ENCODE assay signal across 28 cellular contexts in genomic region chr16:48062681-48063080, GRCh38.
"Had no signal": no experiment of that assay in that cellular context is flagged by ENCODE, and none has a peak within 500 bp of the region (broad histone marks: within the 10 kb centered on the region; RNA-seq: fewer than 3 reads in every experiment).

No MANE protein-coding gene starts in this region.

- DNase-seq: stimulated activated CD4-positive, alpha-beta T cell treated with anti-CD3 and anti-CD28 coated beads, Interleukin-2, amount 100 ng/mL, for 48 hours; stimulated activated CD4-positive, alpha-beta T cell treated with anti-CD3 and anti-CD28 coated beads, Interleukin-4, amount 100 ng/mL, for 1 hour; stimulated activated CD4-positive, alpha-beta T cell treated with anti-CD3 and anti-CD28 coated beads, Interleukin-4, amount 100 ng/mL, for 24 hours; stimulated activated CD4-positive, alpha-beta T cell treated with anti-CD3 and anti-CD28 coated beads, Interleukin-4, amount 100 ng/mL, for 4 hours; stimulated activated CD8-positive, alpha-beta memory T cell treated with anti-CD3 and anti-CD28 coated beads, Interleukin-4, amount 100 ng/mL, for 48 hours; stimulated activated naive B cell treated with anti-CD40 and anti-IgM and Interleukin-4, amounts not matched to agents 10 μg/mL and 1 μg/mL and 100 μg/mL, for 72 hours; stimulated activated naive CD4-positive, alpha-beta T cell; stimulated activated naive CD4-positive, alpha-beta T cell treated with Interleukin-2 at 50 U/mL for 16 hours; stimulated activated naive CD8-positive, alpha-beta T cell treated with anti-CD3 and anti-CD28 coated beads, Interleukin-15, amount 100 ng/mL, for 72 hours; stimulated activated naive CD8-positive, alpha-beta T cell treated with anti-CD3 and anti-CD28 coated beads, Interleukin-15, Interleukin-2, amounts not matched to agents 100 U/mL and 50 U/mL, for 24 hours; stomach; substantia nigra; testis; thyroid gland; tibial artery; transverse colon; trophoblast cell; upper lobe of left lung; upper lobe of right lung; uterus had no signal

- H3K4me1 ChIP-seq: stomach, suprapubic skin, tibial artery, transverse colon, upper lobe of right lung, uterus, vagina had no signal

- H3K4me3 ChIP-seq: stomach, suprapubic skin, testis, thoracic aorta, thyroid gland, tibial artery, tibial nerve, transverse colon, upper lobe of left lung, upper lobe of right lung, uterus, vagina had no signal

- H3K9me3 ChIP-seq: stomach, suprapubic skin, testis, thoracic aorta, thyroid gland, tibial artery, tibial nerve, transverse colon, upper lobe of left lung, upper lobe of right lung, uterus, vagina had no signal

- ATAC-seq: stimulated activated effector memory CD8-positive, alpha-beta T cell treated with anti-CD3 and anti-CD28 coated beads, Interleukin-12 subunit alpha, Interleukin-12 subunit beta, amount 100 ng/mL, for 72 hours; stimulated activated memory B cell treated with anti-CD40 and anti-IgM and Interleukin-4, amounts not matched to agents 10 μg/mL and 1 μg/mL and 100 μg/mL, for 72 hours; stimulated activated naive B cell treated with anti-CD40 and anti-IgM and Interleukin-4, amounts not matched to agents 10 μg/mL and 1 μg/mL and 100 μg/mL, for 72 hours; stimulated activated naive CD8-positive, alpha-beta T cell treated with anti-CD3 and anti-CD28 coated beads, Interleukin-15, amount 100 ng/mL, for 72 hours; stimulated activated naive CD8-positive, alpha-beta T cell treated with anti-CD3 and anti-CD28 coated beads, Interleukin-15, Interleukin-2, amounts not matched to agents 100 U/mL and 50 U/mL, for 24 hours; upper lobe of right lung had no signal

- H3K36me3 ChIP-seq: stomach, suprapubic skin, thoracic aorta, thyroid gland, tibial artery, tibial nerve, transverse colon, upper lobe of left lung, upper lobe of right lung, uterus, vagina had no signal

- H3K4me3 Mint-ChIP-seq: stimulated activated effector memory CD8-positive, alpha-beta T cell treated with anti-CD3 and anti-CD28 coated beads, Interleukin-12 subunit alpha, Interleukin-12 subunit beta, amount 100 ng/mL, for 72 hours; stimulated activated memory B cell treated with anti-CD40 and anti-IgM and Interleukin-4, amounts not matched to agents 10 μg/mL and 1 μg/mL and 100 μg/mL, for 72 hours; stimulated activated naive B cell treated with anti-CD40 and anti-IgM and Interleukin-4, amounts not matched to agents 10 μg/mL and 1 μg/mL and 100 μg/mL, for 72 hours; stimulated activated naive CD8-positive, alpha-beta T cell treated with anti-CD3 and anti-CD28 coated beads, Interleukin-15, amount 100 ng/mL, for 72 hours; stimulated activated naive CD8-positive, alpha-beta T cell treated with anti-CD3 and anti-CD28 coated beads, Interleukin-15, Interleukin-2, amounts not matched to agents 100 ng/mL and 50 ng/mL, for 24 hours; type B pancreatic cell had no signal

- H3K27ac ChIP-seq: stomach, suprapubic skin, testis, thoracic aorta, thyroid gland, tibial artery, tibial nerve, transverse colon, upper lobe of left lung, upper lobe of right lung, uterus, vagina had no signal

- H3K4me1 Mint-ChIP-seq: stimulated activated effector memory CD8-positive, alpha-beta T cell treated with anti-CD3 and anti-CD28 coated beads, Interleukin-12 subunit alpha, Interleukin-12 subunit beta, amount 100 ng/mL, for 72 hours; stimulated activated memory B cell treated with anti-CD40 and anti-IgM and Interleukin-4, amounts not matched to agents 10 μg/mL and 1 μg/mL and 100 μg/mL, for 72 hours; stimulated activated naive B cell treated with anti-CD40 and anti-IgM and Interleukin-4, amounts not matched to agents 10 μg/mL and 1 μg/mL and 100 μg/mL, for 72 hours; stimulated activated naive CD8-positive, alpha-beta T cell treated with anti-CD3 and anti-CD28 coated beads, Interleukin-15, amount 100 ng/mL, for 72 hours had no signal

- H3K36me3 Mint-ChIP-seq: stimulated activated effector memory CD8-positive, alpha-beta T cell treated with anti-CD3 and anti-CD28 coated beads, Interleukin-12 subunit alpha, Interleukin-12 subunit beta, amount 100 ng/mL, for 72 hours; stimulated activated memory B cell treated with anti-CD40 and anti-IgM and Interleukin-4, amounts not matched to agents 10 μg/mL and 1 μg/mL and 100 μg/mL, for 72 hours; stimulated activated naive B cell treated with anti-CD40 and anti-IgM and Interleukin-4, amounts not matched to agents 10 μg/mL and 1 μg/mL and 100 μg/mL, for 72 hours; type B pancreatic cell had no signal

- H3K27me3 ChIP-seq: suprapubic skin, testis, thyroid gland, tibial nerve, transverse colon, upper lobe of left lung, upper lobe of right lung, uterus, vagina had no signal

- H3K27me3 Mint-ChIP-seq: stimulated activated memory B cell treated with anti-CD40 and anti-IgM and Interleukin-4, amounts not matched to agents 10 μg/mL and 1 μg/mL and 100 μg/mL, for 72 hours; stimulated activated naive CD8-positive, alpha-beta T cell treated with anti-CD3 and anti-CD28 coated beads, Interleukin-15, amount 100 ng/mL, for 72 hours had no signal

- H3K9me3 Mint-ChIP-seq: stimulated activated naive CD8-positive, alpha-beta T cell treated with anti-CD3 and anti-CD28 coated beads, Interleukin-15, Interleukin-2, amounts not matched to agents 100 ng/mL and 50 ng/mL, for 24 hours; type B pancreatic cell had no signal

- H3K27ac Mint-ChIP-seq: stimulated activated effector memory CD8-positive, alpha-beta T cell treated with anti-CD3 and anti-CD28 coated beads, Interleukin-12 subunit alpha, Interleukin-12 subunit beta, amount 100 ng/mL, for 72 hours; stimulated activated memory B cell treated with anti-CD40 and anti-IgM and Interleukin-4, amounts not matched to agents 10 μg/mL and 1 μg/mL and 100 μg/mL, for 72 hours; stimulated activated naive B cell treated with anti-CD40 and anti-IgM and Interleukin-4, amounts not matched to agents 10 μg/mL and 1 μg/mL and 100 μg/mL, for 72 hours; stimulated activated naive CD8-positive, alpha-beta T cell treated with anti-CD3 and anti-CD28 coated beads, Interleukin-15, amount 100 ng/mL, for 72 hours; stimulated activated naive CD8-positive, alpha-beta T cell treated with anti-CD3 and anti-CD28 coated beads, Interleukin-15, Interleukin-2, amounts not matched to agents 100 ng/mL and 50 ng/mL, for 24 hours; type B pancreatic cell had no signal
